In genomic region chr1:218250492-218250891, GRCh38 we compare ENCODE assay signal across 29 cellular contexts. TPM values are rescaled to one million over a fixed set of nuclear protein-coding genes. Genes with fewer than 3 reads are reported as not detected.
DNase-seq lines count a peak whose midpoint lies in the region; ATAC-seq, FAIRE-seq and TF ChIP-seq lines count a peak whose summit lies in the region.
"Had no signal": no experiment of that assay in that cellular context is flagged by ENCODE, and none has a peak within 500 bp of the region (broad histone marks: within the 10 kb centered on the region; RNA-seq: fewer than 3 reads in every experiment).

No MANE protein-coding gene starts in this region.

- no peak for ATAC-seq in HepG2
- ATAC-seq in right lobe of liver, result no peak
- ATAC-seq in esophagus mucosa, result no peak
- ATAC-seq: HCT116; heart left ventricle; naive thymus-derived CD4-positive, alpha-beta T cell; pancreas; right cardiac atrium had no signal

- no peaks in the 10 kb centered on the region for H4K20me1 ChIP-seq in HepG2 (ENCODE audit: insufficient read depth, low read length)

- H3K27me3 ChIP-seq in HepG2 (ENCODE audit: control insufficient read depth in 1 of 2, insufficient read depth in 2 of 2, low read length in 2 of 2), result no peaks in the 10 kb centered on the region; a peak in 1 of 5 replicates
- H3K27me3 ChIP-seq in right lobe of liver, result no peaks in the 10 kb centered on the region
- H3K27me3 ChIP-seq in thyroid gland, result no peaks in the 10 kb centered on the region
- H3K27me3 ChIP-seq: Peyer's patch, upper lobe of left lung had no signal

- TF ChIP-seq RAD21 in HepG2 (CRISPR knock-in tag; IDR thresholded peaks at IDR 0.05), result no peak

- in situ Hi-C loops in HepG2 (cut with HindIII; ENCODE audit: extremely low pct_ligation_motif_present, low pct_unique_long_range_greater_than_20kb) (no loop called here), SK-MEL-5 (cut with HindIII; ENCODE audit: low pct_unique_long_range_greater_than_20kb, low sequenced_read_pairs) (no loop called here)

- intact Hi-C loops in HepG2 (cut with micrococcal nuclease; ENCODE audit: unreplicated experiment), result loop anchor here (5.0 kb wide), 1 partner anchor 1068 kb away; no protein-coding TSS in a partner anchor
- intact Hi-C loops in right lobe of liver (cut with DNase I), result no loop called here
- intact Hi-C loops in thyroid gland (cut with DNase I), result no loop called here

- CTCF ChIA-PET in HepG2 (lab: Yijun Ruan, JAX; ENCODE audit: low intra/inter-chr PET ratio, low total read pairs), result no interaction called here

- no peaks in the 10 kb centered on the region for H3K9me3 ChIP-seq in HepG2 (ENCODE audit: low read length)
- H3K9me3 ChIP-seq in right lobe of liver, result no peaks in the 10 kb centered on the region
- H3K9me3 ChIP-seq in thyroid gland, result no peaks in the 10 kb centered on the region
- H3K9me3 ChIP-seq: heart left ventricle, pancreas, Peyer's patch, upper lobe of left lung had no signal

- H2AFZ ChIP-seq in HepG2 (ENCODE audit: low read length), result no peak overlapping the region

- H3K27ac ChIP-seq in HepG2 (ENCODE audit: extremely low read length, insufficient read depth, low read length) (no peak overlapping the region), right lobe of liver (no peak overlapping the region), thyroid gland (no peak overlapping the region)
- H3K27ac ChIP-seq: coronary artery, heart left ventricle, KMS-11, pancreas, Peyer's patch, SK-N-MC, upper lobe of left lung, WERI-Rb-1 had no signal

- no peaks in the 10 kb centered on the region for H3K4me1 ChIP-seq in HepG2 (ENCODE audit: insufficient read depth, low read length)
- H3K4me1 ChIP-seq in right lobe of liver, result no peaks in the 10 kb centered on the region
- no peaks in the 10 kb centered on the region for H3K4me1 ChIP-seq in thyroid gland
- H3K4me1 ChIP-seq: heart left ventricle, pancreas, Peyer's patch, upper lobe of left lung had no signal

- TF ChIP-seq CTCF in HepG2 (CRISPR knock-in tag; IDR thresholded peaks at IDR 0.05) (peak; percentile 33; the same call in 1 of the 2 replicates), right lobe of liver (IDR thresholded peaks at IDR 0.05) (no peak), fibroblast of the aortic adventitia (IDR thresholded peaks at IDR 0.05; ENCODE audit: insufficient read depth, low read length) (peak; percentile 13), thyroid gland (IDR thresholded peaks at IDR 0.05) (no peak)

- no peak overlapping the region for H3K4me2 ChIP-seq in HepG2 (ENCODE audit: low read depth, low read length)
- H3K4me2 ChIP-seq: KMS-11 had no signal

- BruUV-seq in HepG2 (replicated peaks; lab: Mats Ljungman, UMichigan), result no TSS peak

- TF ChIP-seq EP300 in HepG2 (IDR thresholded peaks at IDR 0.05; ENCODE audit: low read depth in 2 of 2, low read length in 2 of 2) (no peak), HepG2 (CRISPR knock-in tag; IDR thresholded peaks at IDR 0.05; ENCODE audit: borderline replicate concordance) (no peak)

- H3K4me3 ChIP-seq in HepG2 (replicated peaks in 1 of 3; ENCODE audit: insufficient read depth in 1 of 3, low read depth in 2 of 3, low read length in 3 of 3) (no peak overlapping the region), right lobe of liver (no peak overlapping the region), fibroblast of the aortic adventitia (ENCODE audit: low read depth, low read length) (no peak overlapping the region), thyroid gland (replicated peaks in 1 of 3) (no peak overlapping the region)
- H3K4me3 ChIP-seq: coronary artery, heart left ventricle, pancreas, Peyer's patch, SK-N-MC, upper lobe of left lung had no signal

- H3K36me3 ChIP-seq in HepG2 (replicated peaks in 1 of 2; ENCODE audit: control insufficient read depth in 1 of 2, insufficient read depth in 2 of 2, low read length in 2 of 2) (no peaks in the 10 kb centered on the region), right lobe of liver (no peaks in the 10 kb centered on the region), thyroid gland (no peaks in the 10 kb centered on the region)
- H3K36me3 ChIP-seq: heart left ventricle, pancreas, Peyer's patch, upper lobe of left lung, WERI-Rb-1 had no signal

- no peak overlapping the region for H3K9ac ChIP-seq in HepG2 (ENCODE audit: insufficient read depth, low read depth, low read length)
- H3K9ac ChIP-seq: KMS-11 had no signal

- POLR2A ChIA-PET in HepG2 (lab: Yijun Ruan, JAX), result no interaction called here

- DNase-seq in HepG2 (ENCODE audit: low spot score), result no peak
- DNase-seq in right lobe of liver, result no peak
- DNase-seq in SK-MEL-5 (ENCODE audit: low read depth, low spot score), result peak; percentile 55
- DNase-seq in fibroblast of the aortic adventitia (ENCODE audit: low read depth), result peak; percentile 2
- no peak for DNase-seq in thyroid gland
- no peak for DNase-seq in SIG-M5 (lab: John Stamatoyannopoulos, UW)
- DNase-seq in amniotic stem cell (lab: John Stamatoyannopoulos, UW), result no peak
- DNase-seq: ACHN; activated CD4-positive, alpha-beta T cell treated with anti-CD3 and anti-CD28 coated beads, Interleukin-2, amount 50 U/mL, for 48 hours; activated effector memory CD4-positive, alpha-beta T cell treated with Interleukin-2 at 50 U/mL for 16 hours; activated naive CD8-positive, alpha-beta T cell treated with anti-CD3 and anti-CD28 coated beads, Interleukin-2, amount 10 ng/mL, durations not matched to agents 7 days and 5 days; C1 segment of cervical spinal cord; Calu3; GDM1; heart left ventricle; mesenchymal stem cell; naive thymus-derived CD4-positive, alpha-beta T cell; NCI-H187; NCI-H345; pancreas; Peyer's patch; right cardiac atrium; upper lobe of left lung; WERI-Rb-1 had no signal

- no peaks in the 10 kb centered on the region for H3K79me2 ChIP-seq in HepG2 (ENCODE audit: insufficient read depth, low read length)

- TF ChIP-seq POLR2A in HepG2 (IDR thresholded peaks at IDR 0.05; ENCODE audit: insufficient read depth in 1 of 2, low read depth in 2 of 2, low read length in 2 of 2) (no peak), right lobe of liver (IDR thresholded peaks at IDR 0.05) (no peak), thyroid gland (IDR thresholded peaks at IDR 0.05) (no peak)

- no peak for FAIRE-seq in HepG2 (lab: Jason Lieb, UNC)
- FAIRE-seq: pancreas had no signal

- WGBS in HepG2 (ENCODE audit: low lambda C conversion rate), result under 1% methylated on average over 4 of the region's 4 CpGs
- WGBS in right lobe of liver (ENCODE audit: insufficient coverage, low coverage, low lambda C conversion rate, missing lambda C conversion rate), result 46% methylated on average over 4 of the region's 4 CpGs
- 71 to 82% methylated on average over 4 of the region's 4 CpGs for WGBS in thyroid gland, 2 donors

TF ChIP-seq in HepG2, 621 proteins besides CTCF, POLR2A, EP300 and RAD21 (continues in another document):
- TF ChIP-seq ISX (CRISPR knock-in tag; conservative IDR thresholded peaks at IDR 0.05), result no peak
- TF ChIP-seq RXRA (CRISPR knock-in tag; IDR thresholded peaks at IDR 0.05), result no peak
- TF ChIP-seq, protein P1, sequence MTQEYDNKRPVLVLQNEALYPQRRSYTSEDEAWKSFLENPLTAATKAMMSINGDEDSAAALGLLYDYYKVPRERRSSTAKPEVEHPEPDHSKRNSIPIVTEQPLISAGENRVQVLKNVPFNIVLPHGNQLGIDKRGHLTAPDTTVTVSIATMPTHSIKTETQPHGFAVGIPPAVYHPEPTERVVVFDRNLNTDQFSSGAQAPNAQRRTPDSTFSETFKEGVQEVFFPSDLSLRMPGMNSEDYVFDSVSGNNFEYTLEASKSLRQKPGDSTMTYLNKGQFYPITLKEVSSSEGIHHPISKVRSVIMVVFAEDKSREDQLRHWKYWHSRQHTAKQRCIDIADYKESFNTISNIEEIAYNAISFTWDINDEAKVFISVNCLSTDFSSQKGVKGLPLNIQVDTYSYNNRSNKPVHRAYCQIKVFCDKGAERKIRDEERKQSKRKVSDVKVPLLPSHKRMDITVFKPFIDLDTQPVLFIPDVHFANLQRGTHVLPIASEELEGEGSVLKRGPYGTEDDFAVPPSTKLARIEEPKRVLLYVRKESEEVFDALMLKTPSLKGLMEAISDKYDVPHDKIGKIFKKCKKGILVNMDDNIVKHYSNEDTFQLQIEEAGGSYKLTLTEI (CRISPR knock-in tag; conservative IDR thresholded peaks at IDR 0.05), result no peak

RNA-seq across cellular contexts. Expression of gene RRP15, which starts 34.6 kb away (rescaled TPM):
- total RNA-seq in HepG2 (2016; rRNA removed; fragmentation: Illumina TruSeq; extraction: Trizol), result 37.5 and 57.1 TPM in 2 replicates
- 0.61 and 2.3 TPM in 2 replicates for total RNA-seq in HepG2 (2016; cell fraction: cytosol; rRNA removed; fragmentation: Illumina TruSeq; extraction: Trizol; ENCODE audit: low read depth)
- total RNA-seq in HepG2 (2016; cell fraction: insoluble cytoplasmic fraction; rRNA removed; fragmentation: Illumina TruSeq; extraction: Trizol), result 32.9 and 43.9 TPM in 2 replicates
- 3.3 and 5.4 TPM in 2 replicates for total RNA-seq in HepG2 (2016; cell fraction: membrane; rRNA removed; fragmentation: Illumina TruSeq; extraction: Trizol)
- total RNA-seq in HepG2 (2016; cell fraction: nucleus; rRNA removed; fragmentation: Illumina TruSeq; extraction: Trizol), result 30.8 and 35.0 TPM in 2 replicates
- polyA plus RNA-seq in HepG2 (2011; rRNA removed), result 1.6 and 2.1 TPM in 2 replicates
- 0.55 and 1.2 TPM in 2 replicates for polyA plus RNA-seq in HepG2 (2011; cell fraction: cytosol; rRNA removed)
- 0.79 and 1.7 TPM in 2 replicates for polyA plus RNA-seq in HepG2 (2011; cell fraction: nucleus; rRNA removed)
- 4.9 and 9.7 TPM in 2 replicates for polyA plus RNA-seq in HepG2 (2012)
- polyA plus RNA-seq in HepG2 (2016; cell fraction: cytosol; fragmentation: Illumina TruSeq; extraction: Trizol; ENCODE audit: low read depth), result 1.6 and 1.9 TPM in 2 replicates
- 40.4 and 42.5 TPM in 2 replicates for polyA plus RNA-seq in HepG2 (2016; cell fraction: insoluble cytoplasmic fraction; fragmentation: Illumina TruSeq; extraction: Trizol; ENCODE audit: low read depth)
- polyA plus RNA-seq in HepG2 (2016; cell fraction: membrane; fragmentation: Illumina TruSeq; extraction: Trizol; ENCODE audit: low read depth), result 2.0 and 2.8 TPM in 2 replicates
- 11.0 and 15.5 TPM in 2 replicates for polyA plus RNA-seq in HepG2 (2016; cell fraction: nucleus; fragmentation: Illumina TruSeq; extraction: Trizol; ENCODE audit: insufficient read depth, low read depth)
- polyA minus RNA-seq in HepG2 (2011; rRNA and poly(A)+ RNA removed; ENCODE audit: low replicate concordance), result 1.8 and 2.6 TPM in 2 replicates
- 2.5 and 3.4 TPM in 2 replicates for polyA minus RNA-seq in HepG2 (2011; cell fraction: cytosol; rRNA and poly(A)+ RNA removed)
- polyA minus RNA-seq in HepG2 (2011; cell fraction: nucleus; rRNA and poly(A)+ RNA removed), result 10.8 and 16.3 TPM in 2 replicates
- total RNA-seq in right lobe of liver, result 10 to 100 TPM in 1 of 6 experiments, 1 to 10 TPM in 5; 2.6 to 10.0 (median 5.4) TPM
- 15.1 and 16.2 TPM in 2 replicates for total RNA-seq in SK-MEL-5 (2014; rRNA removed; shearing (Covaris generic))
- polyA plus RNA-seq in SK-MEL-5 (2015; cell fraction: cytosol; rRNA removed), result 6.0 and 6.6 TPM in 2 replicates
- 10.4 and 12.6 TPM in 2 replicates for polyA plus RNA-seq in SK-MEL-5 (2015; cell fraction: nucleus; rRNA removed)
- 10.0 and 20.4 TPM in 2 replicates for total RNA-seq in fibroblast of the aortic adventitia (ENCODE audit: low replicate concordance)
- total RNA-seq in thyroid gland, result 10 to 100 TPM in 2 of 4 donors, 1 to 10 TPM in 2; 6.0 to 25.0 (median 9.2) TPM
- 12.4 TPM for total RNA-seq in esophagus mucosa

Comparison
In these comparisons a context has a peak if more than half of its experiments do, and no peak if none do; other contexts are left out.
1. CTCF ChIP-seq: peak in HepG2 (single experiment) and fibroblast of the aortic adventitia (single experiment); none in right lobe of liver (0 of 4) and thyroid gland (0 of 6).
2. DNase-seq: peak in SK-MEL-5 (single experiment) and fibroblast of the aortic adventitia (single experiment); none in HepG2 (single experiment), right lobe of liver (0 of 3), thyroid gland (0 of 2), SIG-M5 (single experiment) and amniotic stem cell (single experiment).